24 cellular contexts compared by ENCODE assay signal in the genomic region with DNA sequence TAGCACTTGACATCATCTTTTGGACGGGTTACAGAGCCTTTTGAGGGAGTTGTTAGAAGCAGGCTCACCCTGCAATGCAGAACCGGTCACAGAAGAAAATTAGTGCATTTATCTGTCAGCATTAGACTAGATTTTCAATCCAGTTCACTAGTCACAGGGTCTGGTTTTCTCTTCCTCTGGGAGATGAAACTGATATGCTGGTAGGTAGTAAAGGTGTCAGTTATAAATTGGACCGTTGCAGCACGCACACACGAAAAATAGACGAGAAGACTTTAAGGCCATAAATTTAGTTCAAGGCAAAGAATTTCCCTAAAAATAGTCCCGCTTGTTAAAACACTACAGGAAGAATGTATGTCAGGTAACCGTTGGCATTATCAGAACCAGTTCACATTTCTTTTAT.
"Had no signal": no experiment of that assay in that cellular context is flagged by ENCODE, and none has a peak within 500 bp of the region (broad histone marks: within the 10 kb centered on the region; RNA-seq: fewer than 3 reads in every experiment).

No MANE protein-coding gene starts in this region.

- H3K4me3 ChIP-seq: body of pancreas, MG63, SJCRH30, SK-N-MC had no signal

- ATAC-seq: activated CD8-positive, alpha-beta T cell treated with anti-CD3 and anti-CD28 coated beads for 36 hours; body of pancreas had no signal

- H3K4me1 ChIP-seq: body of pancreas, SJCRH30 had no signal

- H3K36me3 ChIP-seq: MG63, SJCRH30 had no signal

- H3K9me3 ChIP-seq: body of pancreas, MG63, SJCRH30 had no signal

- H3K27ac ChIP-seq: body of pancreas, SJCRH30, SK-N-MC had no signal

- DNase-seq: activated CD4-positive, alpha-beta T cell treated with anti-CD3 and anti-CD28 coated beads, Interleukin-2, amount 10 ng/mL, durations not matched to agents 24 days and 14 days; activated CD4-positive, alpha-beta T cell treated with anti-CD3 and anti-CD28 coated beads, Interleukin-2, amount 50 U/mL, for 4 hours; activated CD8-positive, alpha-beta T cell treated with anti-CD3 and anti-CD28 coated beads for 36 hours; activated gamma-delta T cell; activated naive CD4-positive, alpha-beta T cell treated with Interleukin-2 at 50 U/mL for 16 hours; activated naive CD8-positive, alpha-beta T cell treated with anti-CD3 and anti-CD28 coated beads, Interleukin-2, amount 10 ng/mL, durations not matched to agents 7 days and 5 days; activated T-cell treated with anti-CD3 and anti-CD28 coated beads, Interleukin-2, amount 50 U/mL, for 1 hour; amygdala; body of pancreas; caudate nucleus; cerebellar nuclear complex; Kasumi-1; KBM-7; MG63; NCI-H1048; NCI-H1105 treated with DMSO at 0.1 percent for 48 hours; NCI-H1436; NCI-H1694; NCI-H2081; OCI-M1; SHP77; SJCRH30; T1000 had no signal
